Comparison of ENCODE assay signal across 1 cellular context in the genomic region with DNA sequence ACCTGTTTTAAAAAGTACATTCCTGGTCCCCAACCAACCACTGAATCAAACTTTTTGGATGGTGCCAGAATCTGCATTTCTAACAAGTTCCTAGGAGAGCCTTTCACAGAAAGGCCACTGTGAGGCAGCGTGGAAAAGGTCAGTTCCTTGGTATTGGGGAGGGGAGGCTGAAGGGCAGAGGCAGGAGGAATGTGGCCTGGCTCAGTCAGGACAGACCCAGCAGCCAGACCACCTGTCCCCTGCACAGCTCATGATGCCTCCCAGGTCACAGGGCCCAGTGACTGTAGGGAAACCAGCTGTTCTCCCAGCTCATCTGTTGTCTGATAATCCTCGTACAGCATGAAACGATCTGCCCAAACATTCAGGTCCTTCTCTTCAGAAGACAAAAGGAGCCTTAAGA.
TF ChIP-seq lines count a peak whose summit lies in the region.

No MANE protein-coding gene starts in this region.

TF ChIP-seq in WTC11, 78 proteins besides CTCF, POLR2A, EP300 and RAD21 (continued from another document):
- TF ChIP-seq, protein P1, sequence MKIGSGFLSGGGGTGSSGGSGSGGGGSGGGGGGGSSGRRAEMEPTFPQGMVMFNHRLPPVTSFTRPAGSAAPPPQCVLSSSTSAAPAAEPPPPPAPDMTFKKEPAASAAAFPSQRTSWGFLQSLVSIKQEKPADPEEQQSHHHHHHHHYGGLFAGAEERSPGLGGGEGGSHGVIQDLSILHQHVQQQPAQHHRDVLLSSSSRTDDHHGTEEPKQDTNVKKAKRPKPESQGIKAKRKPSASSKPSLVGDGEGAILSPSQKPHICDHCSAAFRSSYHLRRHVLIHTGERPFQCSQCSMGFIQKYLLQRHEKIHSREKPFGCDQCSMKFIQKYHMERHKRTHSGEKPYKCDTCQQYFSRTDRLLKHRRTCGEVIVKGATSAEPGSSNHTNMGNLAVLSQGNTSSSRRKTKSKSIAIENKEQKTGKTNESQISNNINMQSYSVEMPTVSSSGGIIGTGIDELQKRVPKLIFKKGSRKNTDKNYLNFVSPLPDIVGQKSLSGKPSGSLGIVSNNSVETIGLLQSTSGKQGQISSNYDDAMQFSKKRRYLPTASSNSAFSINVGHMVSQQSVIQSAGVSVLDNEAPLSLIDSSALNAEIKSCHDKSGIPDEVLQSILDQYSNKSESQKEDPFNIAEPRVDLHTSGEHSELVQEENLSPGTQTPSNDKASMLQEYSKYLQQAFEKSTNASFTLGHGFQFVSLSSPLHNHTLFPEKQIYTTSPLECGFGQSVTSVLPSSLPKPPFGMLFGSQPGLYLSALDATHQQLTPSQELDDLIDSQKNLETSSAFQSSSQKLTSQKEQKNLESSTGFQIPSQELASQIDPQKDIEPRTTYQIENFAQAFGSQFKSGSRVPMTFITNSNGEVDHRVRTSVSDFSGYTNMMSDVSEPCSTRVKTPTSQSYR (CRISPR knock-in tag; IDR thresholded peaks at IDR 0.05), result no peak
- TF ChIP-seq FOXK1 (CRISPR knock-in tag; IDR thresholded peaks at IDR 0.05) (no peak), ATF1 (CRISPR knock-in tag; IDR thresholded peaks at IDR 0.05) (no peak), ELF4 (CRISPR knock-in tag; IDR thresholded peaks at IDR 0.05; ENCODE audit: low read depth) (no peak), KAT7 (CRISPR knock-in tag; IDR thresholded peaks at IDR 0.05; ENCODE audit: borderline replicate concordance) (no peak), ZNF219 (CRISPR knock-in tag; IDR thresholded peaks at IDR 0.05; ENCODE audit: borderline replicate concordance) (no peak), OVOL2 (CRISPR knock-in tag; IDR thresholded peaks at IDR 0.05; ENCODE audit: borderline replicate concordance) (no peak)
- TF ChIP-seq, protein P2, sequence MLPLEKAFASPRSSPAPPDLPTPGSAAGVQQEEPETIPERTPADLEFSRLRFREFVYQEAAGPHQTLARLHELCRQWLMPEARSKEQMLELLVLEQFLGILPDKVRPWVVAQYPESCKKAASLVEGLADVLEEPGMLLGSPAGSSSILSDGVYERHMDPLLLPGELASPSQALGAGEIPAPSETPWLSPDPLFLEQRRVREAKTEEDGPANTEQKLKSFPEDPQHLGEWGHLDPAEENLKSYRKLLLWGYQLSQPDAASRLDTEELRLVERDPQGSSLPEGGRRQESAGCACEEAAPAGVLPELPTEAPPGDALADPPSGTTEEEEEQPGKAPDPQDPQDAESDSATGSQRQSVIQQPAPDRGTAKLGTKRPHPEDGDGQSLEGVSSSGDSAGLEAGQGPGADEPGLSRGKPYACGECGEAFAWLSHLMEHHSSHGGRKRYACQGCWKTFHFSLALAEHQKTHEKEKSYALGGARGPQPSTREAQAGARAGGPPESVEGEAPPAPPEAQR (CRISPR knock-in tag; IDR thresholded peaks at IDR 0.05), result no peak
